Comparison of ENCODE assay signal across 31 cellular contexts in genomic region chr4:15676039-15676438, GRCh38.
"Had no signal": no experiment of that assay in that cellular context is flagged by ENCODE, and none has a peak within 500 bp of the region (broad histone marks: within the 10 kb centered on the region; RNA-seq: fewer than 3 reads in every experiment).

No MANE protein-coding gene starts in this region.

- H3K36me3 ChIP-seq: esophagus squamous epithelium, left lung, lower lobe of right lung, stomach, suprapubic skin, tibial artery, upper lobe of right lung had no signal

- H3K4me1 ChIP-seq: parathyroid adenoma had no signal

- H3K4me3 ChIP-seq: esophagus squamous epithelium, left lung, lower lobe of right lung, mucosa of descending colon, psoas muscle, smooth muscle cell, stomach, suprapubic skin, tibial artery, upper lobe of right lung had no signal

- H3K4me3 Mint-ChIP-seq: activated B cell treated with CpG ODN at 0.5 μM for 24 hours; activated CD8-positive, alpha-beta T cell treated with anti-CD3 and anti-CD28 coated beads for 36 hours; activated naive CD4-positive, alpha-beta T cell treated with anti-CD3 and anti-CD28 coated beads, Interleukin-2, amount 50 U/mL, for 24 hours; activated naive CD8-positive, alpha-beta T cell treated with anti-CD3 and anti-CD28 coated beads, Interleukin-2, amount 50 U/mL, for 24 hours; activated T-cell treated with anti-CD3 and anti-CD28 coated beads, Interleukin-2, amount 50 U/mL, for 4 hours; activated T-helper 17 cell treated with anti-CD3 and anti-CD28 coated beads, Interleukin-2, amount 50 U/mL, for 72 hours; central memory CD8-positive, alpha-beta T cell; nephron; stimulated activated naive B cell treated with anti-CD40 and anti-IgM and Interleukin-4, amounts not matched to agents 10 μg/mL and 1 μg/mL and 100 μg/mL, for 72 hours had no signal

- H3K36me3 Mint-ChIP-seq: activated naive CD4-positive, alpha-beta T cell treated with anti-CD3 and anti-CD28 coated beads, Interleukin-2, amount 50 U/mL, for 24 hours; stimulated activated naive B cell treated with anti-CD40 and anti-IgM and Interleukin-4, amounts not matched to agents 10 μg/mL and 1 μg/mL and 100 μg/mL, for 72 hours had no signal

- ATAC-seq: activated CD8-positive, alpha-beta T cell treated with anti-CD3 and anti-CD28 coated beads for 36 hours; activated naive CD8-positive, alpha-beta T cell treated with anti-CD3 and anti-CD28 coated beads, Interleukin-2, amount 50 U/mL, for 24 hours; activated T-cell treated with anti-CD3 and anti-CD28 coated beads, Interleukin-2, amount 50 U/mL, for 4 hours; activated T-helper 17 cell treated with anti-CD3 and anti-CD28 coated beads, Interleukin-2, amount 50 U/mL, for 72 hours; left lung; lower lobe of right lung; mucosa of descending colon; psoas muscle; upper lobe of right lung had no signal

- H3K27ac Mint-ChIP-seq: activated B cell treated with CpG ODN at 0.5 μM for 24 hours; activated CD8-positive, alpha-beta T cell treated with anti-CD3 and anti-CD28 coated beads for 36 hours; activated naive CD4-positive, alpha-beta T cell treated with anti-CD3 and anti-CD28 coated beads, Interleukin-2, amount 50 U/mL, for 24 hours; activated naive CD8-positive, alpha-beta T cell treated with anti-CD3 and anti-CD28 coated beads, Interleukin-2, amount 50 U/mL, for 24 hours; activated T-helper 17 cell treated with anti-CD3 and anti-CD28 coated beads, Interleukin-2, amount 50 U/mL, for 72 hours; stimulated activated naive B cell treated with anti-CD40 and anti-IgM and Interleukin-4, amounts not matched to agents 10 μg/mL and 1 μg/mL and 100 μg/mL, for 72 hours had no signal

- H3K27me3 Mint-ChIP-seq: activated B cell treated with CpG ODN at 0.5 μM for 24 hours; activated CD8-positive, alpha-beta T cell treated with anti-CD3 and anti-CD28 coated beads for 36 hours; activated T-helper 17 cell treated with anti-CD3 and anti-CD28 coated beads, Interleukin-2, amount 50 U/mL, for 72 hours; central memory CD8-positive, alpha-beta T cell; stimulated activated naive B cell treated with anti-CD40 and anti-IgM and Interleukin-4, amounts not matched to agents 10 μg/mL and 1 μg/mL and 100 μg/mL, for 72 hours had no signal

- H3K4me2 ChIP-seq: smooth muscle cell had no signal

- H3K9me3 ChIP-seq: esophagus squamous epithelium, left lung, lower lobe of right lung, mucosa of descending colon, psoas muscle, stomach, suprapubic skin, tibial artery, upper lobe of right lung had no signal

- H3K27me3 ChIP-seq: esophagus squamous epithelium, left lung, stomach, suprapubic skin, tibial artery, upper lobe of right lung had no signal

- H3K9ac ChIP-seq: parathyroid adenoma had no signal

- H3K4me1 Mint-ChIP-seq: activated naive CD4-positive, alpha-beta T cell treated with anti-CD3 and anti-CD28 coated beads, Interleukin-2, amount 50 U/mL, for 24 hours had no signal

- DNase-seq: activated B cell treated with CpG ODN at 0.5 μM for 24 hours; activated CD4-positive, alpha-beta T cell treated with anti-CD3 and anti-CD28 coated beads, Interleukin-2, amount 50 U/mL, for 1 hour; activated CD8-positive, alpha-beta T cell treated with anti-CD3 and anti-CD28 coated beads for 36 hours; activated gamma-delta T cell treated with Interleukin-2 at 50 U/mL for 16 hours; activated naive CD8-positive, alpha-beta T cell treated with anti-CD3 and anti-CD28 coated beads, Interleukin-2, amount 50 U/mL, for 24 hours; activated T-cell treated with anti-CD3 and anti-CD28 coated beads, Interleukin-2, amount 50 U/mL, for 4 hours; amygdala; dermis blood vessel endothelial cell; effector CD4-positive, alpha-beta T cell; esophagus squamous epithelium; foreskin melanocyte; left lung; lower lobe of right lung; mesendoderm; mucosa of descending colon; nucleus accumbens; psoas muscle; stimulated activated CD4-positive, alpha-beta T cell treated with anti-CD3 and anti-CD28 coated beads, Interleukin-1b, Interleukin-23, amount 100 ng/mL, for 48 hours; stimulated activated naive B cell treated with anti-CD40 and anti-IgM and Interleukin-4, amounts not matched to agents 10 μg/mL and 1 μg/mL and 100 μg/mL, for 72 hours; stomach; tibial artery; upper lobe of right lung had no signal

- H3K9me3 Mint-ChIP-seq: activated B cell treated with CpG ODN at 0.5 μM for 24 hours; activated CD8-positive, alpha-beta T cell treated with anti-CD3 and anti-CD28 coated beads for 36 hours; activated naive CD4-positive, alpha-beta T cell treated with anti-CD3 and anti-CD28 coated beads, Interleukin-2, amount 50 U/mL, for 24 hours; activated naive CD8-positive, alpha-beta T cell treated with anti-CD3 and anti-CD28 coated beads, Interleukin-2, amount 50 U/mL, for 24 hours; activated T-cell treated with anti-CD3 and anti-CD28 coated beads, Interleukin-2, amount 50 U/mL, for 4 hours; activated T-helper 17 cell treated with anti-CD3 and anti-CD28 coated beads, Interleukin-2, amount 50 U/mL, for 72 hours; central memory CD8-positive, alpha-beta T cell; nephron; stimulated activated naive B cell treated with anti-CD40 and anti-IgM and Interleukin-4, amounts not matched to agents 10 μg/mL and 1 μg/mL and 100 μg/mL, for 72 hours had no signal

- H3K27ac ChIP-seq: esophagus squamous epithelium, lower lobe of right lung, parathyroid adenoma, psoas muscle, stomach, suprapubic skin, tibial artery, upper lobe of right lung had no signal

- H3K79me2 ChIP-seq: parathyroid adenoma had no signal

- H2AFZ ChIP-seq: parathyroid adenoma had no signal

- FAIRE-seq: bronchial epithelial cell, islet of Langerhans had no signal
